ENCODE assay signal across 28 cellular contexts in the genomic region with DNA sequence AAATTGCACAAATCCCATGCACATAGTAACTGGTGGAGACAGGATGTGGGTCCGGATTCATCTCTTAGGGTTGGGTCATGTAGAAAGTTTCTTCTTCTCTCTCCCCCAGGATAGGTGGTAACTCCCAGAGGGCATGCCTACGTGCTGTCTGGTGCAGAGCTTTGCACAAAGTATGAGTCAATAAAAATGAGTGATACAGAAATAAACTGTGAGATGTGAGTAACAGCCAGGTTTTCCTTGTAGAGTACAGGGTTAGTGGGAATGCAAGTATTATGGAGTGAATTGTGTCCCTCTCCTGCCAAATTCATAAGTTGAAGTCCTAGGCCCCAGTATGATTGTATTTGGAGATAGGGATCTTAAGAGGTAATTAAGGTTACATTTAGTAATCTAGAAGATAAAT.
DNase-seq lines count a peak whose midpoint lies in the region; ATAC-seq and TF ChIP-seq lines count a peak whose summit lies in the region.
"Had no signal": no experiment of that assay in that cellular context is flagged by ENCODE, and none has a peak within 500 bp of the region (broad histone marks: within the 10 kb centered on the region; RNA-seq: fewer than 3 reads in every experiment).

No MANE protein-coding gene starts in this region.

- no peak for TF ChIP-seq CTCF in astrocyte of the spinal cord (IDR thresholded peaks at IDR 0.05; ENCODE audit: low read depth, low read length)

- in situ Hi-C loops in astrocyte of the spinal cord (cut with HindIII; ENCODE audit: low sequenced_read_pairs), result no loop called here

- H3K4me3 ChIP-seq in astrocyte of the spinal cord (ENCODE audit: low read depth, low read length), result no peak overlapping the region
- H3K4me3 ChIP-seq: BLaER1 treated with 17β-estradiol and CSF1 and Interleukin-3, amounts not matched to agents 10 nM and 100 nM; heart right ventricle; Peyer's patch; SK-N-MC had no signal

- ATAC-seq in HG03095 (IDR thresholded peaks at IDR 0.05; ENCODE audit: unreplicated experiment), result no peak
- no peak for ATAC-seq in HG03521 (IDR thresholded peaks at IDR 0.05; ENCODE audit: unreplicated experiment)
- ATAC-seq: activated T-cell treated with anti-CD3 and anti-CD28 coated beads, Interleukin-2, amount 50 U/mL, for 4 hours; HCT116; heart right ventricle; left lobe of liver; naive thymus-derived CD4-positive, alpha-beta T cell had no signal

- DNase-seq in Daoy (ENCODE audit: low read depth), result peak; percentile 37
- DNase-seq in M059J (ENCODE audit: low read depth), result peak; percentile 85
- DNase-seq in astrocyte of the spinal cord (ENCODE audit: low read depth, low spot score), result peak; percentile 7
- peak; percentile 24 for DNase-seq in kidney tubule cell (ENCODE audit: low spot score)
- no peak for DNase-seq in RPMI8226
- no peak for DNase-seq in A172 (ENCODE audit: low spot score)
- DNase-seq: activated CD4-positive, alpha-beta T cell treated with anti-CD3 and anti-CD28 coated beads for 48 hours; activated naive CD4-positive, alpha-beta T cell; activated T-cell treated with anti-CD3 and anti-CD28 coated beads, Interleukin-2, amount 50 U/mL, for 4 hours; amygdala; central memory CD4-positive, alpha-beta T cell; COR-L47; DMS79; heart right ventricle; naive thymus-derived CD4-positive, alpha-beta T cell; NCI-H1436 treated with DMSO at 0.1 percent for 48 hours; NCI-H2107; NCI-H510A treated with DMSO at 0.1 percent for 48 hours; nucleus accumbens; Peyer's patch; small intestine; stimulated activated CD4-positive, alpha-beta T cell treated with anti-CD3 and anti-CD28 coated beads, Interleukin-1b, Interleukin-23, amount 100 ng/mL, for 48 hours had no signal

Comparison
In these comparisons a context has a peak if more than half of its experiments do, and no peak if none do; other contexts are left out.
1. DNase-seq: peak in Daoy (single experiment), M059J (single experiment), astrocyte of the spinal cord (single experiment) and kidney tubule cell (single experiment); none in RPMI8226 (single experiment) and A172 (single experiment).